ENCODE assay signal across 25 cellular contexts in the genomic region with DNA sequence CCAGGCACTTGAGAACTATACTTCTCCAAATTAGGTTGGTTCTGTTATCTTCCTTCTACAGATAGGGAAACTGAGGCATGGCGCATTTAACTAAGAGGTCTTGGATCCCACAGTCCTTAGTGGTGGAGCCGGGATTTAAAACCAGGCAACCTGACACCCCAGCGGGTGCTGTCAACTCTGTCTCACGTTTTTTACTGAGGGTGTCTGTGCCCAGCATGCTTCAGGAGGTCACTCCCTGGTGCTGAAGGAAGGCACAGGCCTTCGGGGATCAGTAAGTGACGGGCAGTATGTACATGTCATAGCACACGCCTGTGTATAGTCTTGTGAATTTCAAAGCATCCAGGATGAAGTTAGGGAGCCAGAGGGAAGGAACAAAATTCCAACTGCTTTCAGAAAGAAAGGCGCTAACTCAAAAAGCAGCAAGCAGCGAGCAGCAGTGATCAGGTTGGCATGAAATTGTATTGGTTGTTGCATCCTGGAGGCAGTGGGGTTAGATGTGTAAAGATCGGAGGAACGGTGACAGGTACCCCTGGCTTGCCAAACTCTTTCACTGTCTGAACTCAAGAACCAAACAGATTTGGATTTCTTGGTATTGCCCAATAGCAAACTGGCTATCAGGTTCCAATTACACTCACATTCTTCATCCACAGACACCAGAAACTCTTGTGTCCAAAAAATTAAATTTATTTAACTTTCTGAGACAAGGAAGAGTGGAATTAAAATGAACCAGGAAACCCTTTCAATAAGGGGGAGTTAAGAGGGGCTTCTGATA.
"Had no signal": no experiment of that assay in that cellular context is flagged by ENCODE, and none has a peak within 500 bp of the region (broad histone marks: within the 10 kb centered on the region; RNA-seq: fewer than 3 reads in every experiment).

No MANE protein-coding gene starts in this region.

- H3K27me3 Mint-ChIP-seq: brain had no signal

- H3K4me1 ChIP-seq: heart left ventricle, parathyroid adenoma, tibial nerve had no signal

- H3K36me3 ChIP-seq: heart left ventricle, stomach, suprapubic skin, tibial nerve had no signal

- H3K27ac ChIP-seq: heart left ventricle, parathyroid adenoma, stomach, suprapubic skin, tibial nerve had no signal

- H3K4me3 ChIP-seq: heart left ventricle, smooth muscle cell, stomach, suprapubic skin, tibial nerve had no signal

- H3K36me3 Mint-ChIP-seq: activated CD4-positive, alpha-beta memory T cell treated with anti-CD3 and anti-CD28 coated beads for 36 hours; activated naive CD4-positive, alpha-beta T cell treated with anti-CD3 and anti-CD28 coated beads, Interleukin-2, amount 10 ng/mL, durations not matched to agents 7 days and 5 days; brain; memory B cell; stimulated activated memory B cell treated with anti-CD40 and anti-IgM and Interleukin-4, amounts not matched to agents 10 μg/mL and 1 μg/mL and 100 μg/mL, for 72 hours had no signal

- H3K9me3 ChIP-seq: suprapubic skin, tibial nerve had no signal

- H3K9me3 Mint-ChIP-seq: activated CD4-positive, alpha-beta memory T cell treated with anti-CD3 and anti-CD28 coated beads for 36 hours; activated naive CD4-positive, alpha-beta T cell treated with anti-CD3 and anti-CD28 coated beads, Interleukin-2, amount 10 ng/mL, durations not matched to agents 7 days and 5 days; memory B cell; stimulated activated memory B cell treated with anti-CD40 and anti-IgM and Interleukin-4, amounts not matched to agents 10 μg/mL and 1 μg/mL and 100 μg/mL, for 72 hours had no signal

- ATAC-seq: heart left ventricle; left colon; sciatic nerve; stimulated activated memory B cell treated with anti-CD40 and anti-IgM and Interleukin-4, amounts not matched to agents 10 μg/mL and 1 μg/mL and 100 μg/mL, for 72 hours; WTC11 had no signal

- H3K27me3 ChIP-seq: stomach, suprapubic skin, tibial nerve had no signal

- H3K4me2 ChIP-seq: smooth muscle cell had no signal

- FAIRE-seq: TTC549 had no signal

- H3K27ac Mint-ChIP-seq: activated CD4-positive, alpha-beta memory T cell treated with anti-CD3 and anti-CD28 coated beads for 36 hours; activated naive CD4-positive, alpha-beta T cell treated with anti-CD3 and anti-CD28 coated beads, Interleukin-2, amount 10 ng/mL, durations not matched to agents 7 days and 5 days; dendritic cell treated with granulocyte-macrophage colony-stimulating factor and Interleukin-4, amounts not matched to agents 40 ng/mL and 50 ng/mL, for 4 days; memory B cell; stimulated activated memory B cell treated with anti-CD40 and anti-IgM and Interleukin-4, amounts not matched to agents 10 μg/mL and 1 μg/mL and 100 μg/mL, for 72 hours; WTC11 had no signal

- H3K9ac ChIP-seq: parathyroid adenoma had no signal

- H3K4me3 Mint-ChIP-seq: activated CD4-positive, alpha-beta memory T cell treated with anti-CD3 and anti-CD28 coated beads for 36 hours; activated naive CD4-positive, alpha-beta T cell treated with anti-CD3 and anti-CD28 coated beads, Interleukin-2, amount 10 ng/mL, durations not matched to agents 7 days and 5 days; brain; dendritic cell treated with granulocyte-macrophage colony-stimulating factor and Interleukin-4, amounts not matched to agents 40 ng/mL and 50 ng/mL, for 4 days; memory B cell; nephron; stimulated activated memory B cell treated with anti-CD40 and anti-IgM and Interleukin-4, amounts not matched to agents 10 μg/mL and 1 μg/mL and 100 μg/mL, for 72 hours; WTC11 had no signal

- DNase-seq: activated CD4-positive, alpha-beta memory T cell treated with anti-CD3 and anti-CD28 coated beads for 36 hours; activated effector memory CD4-positive, alpha-beta T cell treated with anti-CD3 and anti-CD28 coated beads, Interleukin-2, amount 50 U/mL, for 16 hours; activated naive CD4-positive, alpha-beta T cell treated with anti-CD3 and anti-CD28 coated beads, Interleukin-2, amount 10 ng/mL, durations not matched to agents 7 days and 5 days; activated T-cell treated with anti-CD3 and anti-CD28 coated beads for 4 hours; aorta; effector CD4-positive, alpha-beta T cell; erythroblast; heart left ventricle; islet precursor cell; left colon; stimulated activated CD4-positive, alpha-beta T cell treated with anti-CD3 and anti-CD28 coated beads, Interleukin-15, amount 100 ng/mL, for 24 hours; stomach; T-helper 1 cell had no signal

- H3K79me2 ChIP-seq: parathyroid adenoma had no signal

- H3K4me1 Mint-ChIP-seq: activated naive CD4-positive, alpha-beta T cell treated with anti-CD3 and anti-CD28 coated beads, Interleukin-2, amount 10 ng/mL, durations not matched to agents 7 days and 5 days; memory B cell; stimulated activated memory B cell treated with anti-CD40 and anti-IgM and Interleukin-4, amounts not matched to agents 10 μg/mL and 1 μg/mL and 100 μg/mL, for 72 hours had no signal

- H2AFZ ChIP-seq: parathyroid adenoma had no signal
